Comparison of ENCODE assay signal across 1 cellular context in genomic region chr17:3964203-3965122, GRCh38.
TF ChIP-seq lines count a peak whose summit lies in the region.

TSS of gene ATP2A3 (minus strand) at chr17:3964437. CDS start at chr17:3964291, 146 bp downstream.

TF ChIP-seq in endothelial cell of umbilical vein, 7 proteins besides CTCF, POLR2A, EP300 and RAD21:
- no peak for TF ChIP-seq POLR2AphosphoS5 (IDR thresholded peaks at IDR 0.05; ENCODE audit: insufficient read depth, low read depth, low read length)
- peak; percentile 72 for TF ChIP-seq EZH2 (IDR thresholded peaks at IDR 0.05; ENCODE audit: borderline replicate concordance, low read depth, low read length, severe bottlenecking)
